ENCODE assay signal across 8 cellular contexts in the genomic region with DNA sequence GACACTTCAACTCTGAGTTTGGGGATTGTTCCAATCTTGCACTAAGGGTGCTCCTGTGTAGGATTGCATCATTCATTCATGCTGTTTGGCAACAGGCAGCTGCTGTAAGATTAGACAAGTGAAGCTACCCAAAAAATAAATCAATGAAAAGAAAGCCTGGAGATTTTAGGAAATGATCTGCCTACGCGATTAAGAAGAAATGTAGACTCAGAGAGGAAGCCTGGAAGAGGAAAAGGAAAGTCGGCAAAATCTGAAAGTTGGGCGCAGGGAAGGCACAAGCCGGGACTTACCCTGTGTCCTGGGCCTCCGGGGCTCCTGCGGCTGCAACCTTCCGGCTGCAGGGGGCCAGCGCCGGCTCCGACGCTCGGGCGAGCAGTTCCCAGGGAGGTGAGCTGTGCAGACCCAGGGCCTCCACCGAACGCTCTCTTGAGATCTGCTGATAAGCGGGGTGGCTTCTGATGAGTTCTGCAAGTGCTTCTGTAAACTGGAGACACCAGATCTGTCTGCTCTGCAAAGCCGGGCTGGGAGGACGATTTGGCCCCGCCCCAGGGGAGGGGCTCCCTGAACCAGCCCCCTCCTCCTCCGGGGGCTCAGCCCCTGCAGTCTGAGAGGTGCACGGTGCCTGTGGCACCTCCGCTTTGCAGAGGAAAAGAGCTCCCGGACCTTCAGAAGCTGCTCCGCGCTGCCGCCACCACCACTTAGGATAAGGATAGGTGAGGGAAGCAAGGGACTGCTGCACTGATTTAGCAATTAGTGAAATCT. TPM values are rescaled to one million over a fixed set of nuclear protein-coding genes. Genes with fewer than 3 reads are reported as not detected.
A peak's percentile ranks its signal among the peaks of the same experiment; 100 is the strongest.
DNase-seq lines count a peak whose midpoint lies in the region; TF ChIP-seq lines count a peak whose summit lies in the region.

No MANE protein-coding gene starts in this region.

- 2% methylated on average over 24 of the region's 27 CpGs for WGBS in SK-N-SH (ENCODE audit: low lambda C conversion rate)

- CTCF ChIA-PET in SK-N-SH (lab: Yijun Ruan, JAX), result interaction anchor here (1.0 to 2.0 kb wide), 11 partner anchors 12 to 70 kb away, joined by 3 to 10 read pairs (median 5); partner anchors contain the start of genes CCT6A and PSPH

- H3K4me1 ChIP-seq in MM.1S (ENCODE audit: low read length), result no peaks in the 10 kb centered on the region
- H3K4me1 ChIP-seq in SK-N-SH (ENCODE audit: control insufficient read depth in 1 of 2, insufficient read depth in 2 of 2, low read depth in 1 of 2, low read length in 1 of 2), result no peaks in the 10 kb centered on the region; a peak in 1 of 4 replicates

- no peaks in the 10 kb centered on the region for H3K27me3 ChIP-seq in MM.1S (replicated peaks; ENCODE audit: insufficient read depth, low read length)
- H3K27me3 ChIP-seq in SK-N-SH (ENCODE audit: insufficient read depth), result no peaks in the 10 kb centered on the region

- H4K20me1 ChIP-seq in MM.1S (ENCODE audit: insufficient read depth, low read length) (no peaks in the 10 kb centered on the region), SK-N-SH (ENCODE audit: insufficient read depth) (no peaks in the 10 kb centered on the region)

- H3K9me3 Mint-ChIP-seq in activated naive CD4-positive, alpha-beta T cell treated with anti-CD3 and anti-CD28 coated beads, Interleukin-2, amount 50 U/mL, for 24 hours, result no peaks in the 10 kb centered on the region

- H3K9me2 ChIP-seq in MM.1S (replicated peaks; ENCODE audit: insufficient read depth, low read length) (no peaks in the 10 kb centered on the region), SK-N-SH (no peaks in the 10 kb centered on the region)

- H3F3A ChIP-seq in MM.1S (ENCODE audit: insufficient read depth, low read length), result peaks cover 10% of the 10 kb centered on the region
- peaks cover 13% of the 10 kb centered on the region for H3F3A ChIP-seq in SK-N-SH (replicated peaks; ENCODE audit: insufficient read depth)

- H3K9ac ChIP-seq in MM.1S (ENCODE audit: low read length) (peak overlapping the region; percentile 69; the same call in 1 of the 2 replicates), SK-N-SH (peak overlapping the region; percentile 68)

- peak; percentile 24; the same call in 1 of the 2 replicates for TF ChIP-seq RAD21 in SK-N-SH (IDR thresholded peaks at IDR 0.05; ENCODE audit: low read length)

- H3K4me2 ChIP-seq in MM.1S (ENCODE audit: low read depth, low read length) (peak overlapping the region; percentile 95), SK-N-SH (peak overlapping the region; percentile 97)

- peak overlapping the region; percentile 63; the same call in 1 of the 2 replicates for H3K27ac ChIP-seq in MM.1S (ENCODE audit: low read length)
- H3K27ac ChIP-seq in SK-N-SH (ENCODE audit: low read depth in 2 of 2, low read length in 1 of 2), result peak overlapping the region; percentile 50 to 76; a peak in 3 of 4 replicates

- H3K27ac Mint-ChIP-seq in activated naive CD4-positive, alpha-beta T cell treated with anti-CD3 and anti-CD28 coated beads, Interleukin-2, amount 50 U/mL, for 24 hours, result peak overlapping the region; percentile 66

- no peaks in the 10 kb centered on the region for H3K9me3 ChIP-seq in MM.1S (replicated peaks; ENCODE audit: insufficient read depth, low read length)
- no peaks in the 10 kb centered on the region for H3K9me3 ChIP-seq in SK-N-SH

- H3K27me3 Mint-ChIP-seq in activated naive CD4-positive, alpha-beta T cell treated with anti-CD3 and anti-CD28 coated beads, Interleukin-2, amount 50 U/mL, for 24 hours, result no peaks in the 10 kb centered on the region

- peak overlapping the region; percentile 84 for H3K4me3 ChIP-seq in GM08714 (ENCODE audit: low read length)
- peak overlapping the region; percentile 92 for H3K4me3 ChIP-seq in MM.1S (ENCODE audit: low read length)
- H3K4me3 ChIP-seq in SK-N-SH (ENCODE audit: low read depth in 2 of 2, low read length in 1 of 2), result peak overlapping the region; percentile 53 to 78

- DNase-seq in HCEC 1CT (peak; percentile 64), MM.1S (peak; percentile 81), SK-N-SH (peak; percentile 95), cardiac septum (ENCODE audit: low spot score) (peak; percentile 82), posterior cingulate gyrus (peak; percentile 22 to 94 (median 65)), ureter (ENCODE audit: low spot score) (peak; percentile 55)

- intact Hi-C loops in cardiac septum (cut with DNase I) (no loop called here), posterior cingulate gyrus (cut with DNase I) (no loop called here)

- peaks cover 2% of the 10 kb centered on the region for H3K36me3 Mint-ChIP-seq in activated naive CD4-positive, alpha-beta T cell treated with anti-CD3 and anti-CD28 coated beads, Interleukin-2, amount 50 U/mL, for 24 hours

- TF ChIP-seq EP300 in SK-N-SH (IDR thresholded peaks at IDR 0.05; ENCODE audit: borderline replicate concordance in 1 of 2, low read depth in 1 of 2, low read length in 1 of 2), result no peak; a peak in 2 of 4 replicates

- TF ChIP-seq CTCF in MM.1S (IDR thresholded peaks at IDR 0.05; ENCODE audit: low read length) (peak; percentile 39), SK-N-SH (IDR thresholded peaks at IDR 0.05) (peak; percentile 53)

- peak overlapping the region; percentile 90 for H3K4me3 Mint-ChIP-seq in activated naive CD4-positive, alpha-beta T cell treated with anti-CD3 and anti-CD28 coated beads, Interleukin-2, amount 50 U/mL, for 24 hours

- H3K79me2 ChIP-seq in MM.1S (ENCODE audit: low read length) (peaks cover 9% of the 10 kb centered on the region), SK-N-SH (ENCODE audit: insufficient read depth) (peaks cover 11% of the 10 kb centered on the region; the same call in 1 of the 2 replicates)

- POLR2A ChIA-PET in SK-N-SH (lab: Yijun Ruan, JAX), result interaction anchor here (0.6 to 1.3 kb wide), 10 partner anchors 13 to 69 kb away, joined by 3 to 20 read pairs (median 4); partner anchors contain the start of genes CCT6A and PSPH

- H3K4me1 Mint-ChIP-seq in activated naive CD4-positive, alpha-beta T cell treated with anti-CD3 and anti-CD28 coated beads, Interleukin-2, amount 50 U/mL, for 24 hours, result peaks cover 11% of the 10 kb centered on the region

- H2AFZ ChIP-seq in MM.1S (ENCODE audit: low read length) (peak overlapping the region; percentile 100), SK-N-SH (ENCODE audit: low read depth) (peak overlapping the region; percentile 96)

- no peaks in the 10 kb centered on the region for H3K36me3 ChIP-seq in MM.1S (replicated peaks; ENCODE audit: insufficient read depth, low read length)
- H3K36me3 ChIP-seq in SK-N-SH (replicated peaks in 1 of 2; ENCODE audit: control insufficient read depth in 1 of 2, insufficient read depth in 2 of 2, low read length in 1 of 2), result peaks cover 4 to 30% of the 10 kb centered on the region in 2 experiments

TF ChIP-seq in SK-N-SH, 30 proteins besides CTCF, POLR2A, EP300 and RAD21 (continues in another document):
- peak; percentile 26; the same call in 1 of the 2 replicates for TF ChIP-seq RFX5 (IDR thresholded peaks at IDR 0.05; ENCODE audit: low read length)
- TF ChIP-seq YY1 (IDR thresholded peaks at IDR 0.05; ENCODE audit: low read depth), result no peak
- no peak for TF ChIP-seq PBX3 (IDR thresholded peaks at IDR 0.05)
- peak; percentile 99 for TF ChIP-seq GATA2 (CRISPR knock-in tag; IDR thresholded peaks at IDR 0.05)
- TF ChIP-seq EZH2phosphoT487 (IDR thresholded peaks at IDR 0.05; ENCODE audit: borderline replicate concordance, low read depth), result no peak
- no peak for TF ChIP-seq GABPA (IDR thresholded peaks at IDR 0.05; ENCODE audit: low read depth)
- no peak for TF ChIP-seq FOXM1 (IDR thresholded peaks at IDR 0.05; ENCODE audit: low read depth)
- TF ChIP-seq NRF1 (IDR thresholded peaks at IDR 0.05; ENCODE audit: low read depth, low read length), result no peak
- 0 out of 2 replicates have a peak, but pooled peaks have one; percentile 27 for TF ChIP-seq SIN3A (IDR thresholded peaks at IDR 0.05; ENCODE audit: borderline replicate concordance, low read depth, low read length)
- no peak for TF ChIP-seq USF2 (IDR thresholded peaks at IDR 0.05; ENCODE audit: borderline replicate concordance, low read depth, low read length)
- TF ChIP-seq ELF1 (IDR thresholded peaks at IDR 0.05), result no peak

RNA-seq across cellular contexts. Expression of gene PSPH, which starts 17.4 kb away (rescaled TPM):
- polyA plus RNA-seq in SK-N-SH (2012; rRNA removed), result 42.0 and 50.5 TPM in 2 replicates
- 39.5 and 46.6 TPM in 2 replicates for polyA plus RNA-seq in SK-N-SH (2012; cell fraction: cytosol; rRNA removed)
- 37.2 and 37.3 TPM in 2 replicates for polyA plus RNA-seq in SK-N-SH (2012; cell fraction: nucleus; rRNA removed)
- total RNA-seq in cardiac septum (9.7 TPM), ureter (17.1 TPM)

RNA-seq across cellular contexts. Expression of gene CCT6A, which starts 17.7 kb away (rescaled TPM):
- polyA plus RNA-seq in SK-N-SH (2012; rRNA removed), result 221 and 345 TPM in 2 replicates
- polyA plus RNA-seq in SK-N-SH (2012; cell fraction: cytosol; rRNA removed), result 338 and 380 TPM in 2 replicates
- polyA plus RNA-seq in SK-N-SH (2012; cell fraction: nucleus; rRNA removed), result 175 and 324 TPM in 2 replicates
- total RNA-seq in cardiac septum, result 74.0 TPM
- total RNA-seq in ureter, result 121 TPM

RNA-seq across cellular contexts. Expression of gene SUMF2, which starts 30.2 kb away (rescaled TPM):
- 130 and 162 TPM in 2 replicates for polyA plus RNA-seq in SK-N-SH (2012; rRNA removed)
- 82.7 and 115 TPM in 2 replicates for polyA plus RNA-seq in SK-N-SH (2012; cell fraction: cytosol; rRNA removed)
- 182 and 258 TPM in 2 replicates for polyA plus RNA-seq in SK-N-SH (2012; cell fraction: nucleus; rRNA removed)
- total RNA-seq in cardiac septum (32.3 TPM), ureter (165 TPM)

RNA-seq across cellular contexts. Expression of gene PHKG1, which starts 58.9 kb away (rescaled TPM):
- polyA plus RNA-seq in SK-N-SH (2012; rRNA removed), result 0.91 and 2.5 TPM in 2 replicates
- polyA plus RNA-seq in SK-N-SH (2012; cell fraction: cytosol; rRNA removed), result 0.46 and 0.75 TPM in 2 replicates
- polyA plus RNA-seq in SK-N-SH (2012; cell fraction: nucleus; rRNA removed), result 6.1 and 7.6 TPM in 2 replicates
- total RNA-seq in cardiac septum (15.3 TPM), ureter (3.1 TPM)

Comparison
In these comparisons a context has a peak if more than half of its experiments do, and no peak if none do; other contexts are left out.
1. Peak in every context shown above with its lines: DNase-seq, H3K4me3 ChIP-seq and H3K27ac ChIP-seq.